ENCODE assay signal across 31 cellular contexts in the genomic region with DNA sequence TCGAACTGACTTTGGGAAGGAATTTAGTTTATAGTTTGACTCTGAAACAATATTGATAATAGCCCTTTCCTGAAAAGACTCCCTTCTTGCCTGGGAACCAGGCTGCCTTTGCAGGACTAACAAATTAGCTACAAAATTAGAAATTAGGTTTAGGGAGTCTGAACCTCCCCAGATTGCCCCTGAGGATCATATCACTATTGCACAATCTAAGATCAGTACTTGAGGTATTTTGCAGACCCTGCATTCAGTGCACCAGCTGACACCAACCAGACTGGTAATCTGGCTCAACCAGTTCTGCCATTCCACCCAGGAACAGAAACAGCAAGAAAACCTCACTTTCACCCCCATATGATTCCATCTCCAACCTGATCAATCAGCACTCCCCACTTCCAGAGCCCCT.
"Had no signal": no experiment of that assay in that cellular context is flagged by ENCODE, and none has a peak within 500 bp of the region (broad histone marks: within the 10 kb centered on the region; RNA-seq: fewer than 3 reads in every experiment).

No MANE protein-coding gene starts in this region.

- H3K4me1 ChIP-seq: colonic mucosa had no signal

- H3K27me3 ChIP-seq: brain microvascular endothelial cell, colonic mucosa had no signal

- H3K27ac ChIP-seq: brain microvascular endothelial cell, colonic mucosa, WERI-Rb-1 had no signal

- DNase-seq: activated B cell treated with CpG ODN at 0.5 μM for 24 hours; activated CD4-positive, alpha-beta T cell treated with anti-CD3 and anti-CD28 coated beads for 48 hours; activated CD4-positive, alpha-beta T cell treated with anti-CD3 and anti-CD28 coated beads, Interleukin-2, amount 50 U/mL, for 1 hour; activated CD4-positive, alpha-beta T cell treated with anti-CD3 and anti-CD28 coated beads, Interleukin-2, amount 50 U/mL, for 48 hours; activated CD8-positive, alpha-beta memory T cell treated with anti-CD3 and anti-CD28 coated beads for 24 hours; activated CD8-positive, alpha-beta T cell treated with anti-CD3 and anti-CD28 coated beads for 36 hours; activated effector memory CD4-positive, alpha-beta T cell treated with Interleukin-2 at 50 U/mL for 16 hours; activated gamma-delta T cell treated with Interleukin-2 at 50 U/mL for 16 hours; activated naive CD4-positive, alpha-beta T cell treated with anti-CD3 and anti-CD28 coated beads, Interleukin-2, amount 50 U/mL, for 16 hours; activated naive CD4-positive, alpha-beta T cell treated with Interleukin-2 at 50 U/mL for 16 hours; activated T-cell treated with anti-CD3 and anti-CD28 coated beads, Interleukin-2, amount 50 U/mL, for 4 hours; amniotic stem cell; anterior cingulate cortex; brain microvascular endothelial cell; central memory CD4-positive, alpha-beta T cell; cerebellar nuclear complex; colonic mucosa; effector CD8-positive, alpha-beta T cell; foreskin fibroblast; head of caudate nucleus; T-helper 1 cell; T-helper 17 cell; T1000; WERI-Rb-1 had no signal

- H3K36me3 ChIP-seq: brain microvascular endothelial cell, colonic mucosa, WERI-Rb-1 had no signal

- FAIRE-seq: astrocyte, endometrium, endothelial cell of umbilical vein, frontal cortex had no signal

- H3K4me3 ChIP-seq: colonic mucosa had no signal

- ATAC-seq: activated CD4-positive, CD25-positive, alpha-beta regulatory T cell treated with anti-CD3 and anti-CD28 coated beads, Interleukin-2, amount 50 U/mL, for 24 hours; activated CD8-positive, alpha-beta T cell treated with anti-CD3 and anti-CD28 coated beads for 36 hours; activated T-cell treated with anti-CD3 and anti-CD28 coated beads, Interleukin-2, amount 50 U/mL, for 4 hours; activated T-helper 17 cell treated with anti-CD3 and anti-CD28 coated beads, Interleukin-2, amount 50 U/mL, for 72 hours; esophagus mucosa; T-helper 17 cell had no signal

- H3K9me3 ChIP-seq: colonic mucosa had no signal
